In genomic region chr4:69830529-69831269, GRCh38 we compare ENCODE assay signal across 8 cellular contexts. TPM values are rescaled to one million over a fixed set of nuclear protein-coding genes. Genes with fewer than 3 reads are reported as not detected.
DNase-seq lines count a peak whose midpoint lies in the region; ATAC-seq and TF ChIP-seq lines count a peak whose summit lies in the region.

No MANE protein-coding gene starts in this region.

- peaks cover 4% of the 10 kb centered on the region for H3K27me3 Mint-ChIP-seq in CD4-positive, CD25-positive, alpha-beta regulatory T cell

- no peaks in the 10 kb centered on the region for H3K9me3 ChIP-seq in CD4-positive, CD25-positive, alpha-beta regulatory T cell (ENCODE audit: control insufficient read depth in 2 of 2, low read length in 2 of 2)
- no peaks in the 10 kb centered on the region for H3K9me3 ChIP-seq in ascending aorta

- H3K36me3 Mint-ChIP-seq in CD4-positive, CD25-positive, alpha-beta regulatory T cell = no peaks in the 10 kb centered on the region

- no peaks in the 10 kb centered on the region for H3K27me3 ChIP-seq in CD4-positive, CD25-positive, alpha-beta regulatory T cell (ENCODE audit: control insufficient read depth, insufficient read depth, low read length)
- no peaks in the 10 kb centered on the region for H3K27me3 ChIP-seq in ascending aorta

- no peaks in the 10 kb centered on the region for H3K4me1 ChIP-seq in CD4-positive, CD25-positive, alpha-beta regulatory T cell (ENCODE audit: control insufficient read depth, insufficient read depth, low read length, poor library complexity, severe bottlenecking)
- no peaks in the 10 kb centered on the region for H3K4me1 ChIP-seq in ascending aorta

- peak; percentile 36 to 38 for ATAC-seq in CD4-positive, CD25-positive, alpha-beta regulatory T cell (ENCODE audit: low read depth in 2 of 2)
- ATAC-seq in GM21717 (IDR thresholded peaks at IDR 0.05; ENCODE audit: unreplicated experiment) = peak; percentile 23

- H3K4me3 ChIP-seq in CD4-positive, CD25-positive, alpha-beta regulatory T cell (ENCODE audit: low read depth, low read length) = no peak overlapping the region
- H3K4me3 ChIP-seq in ascending aorta = no peak overlapping the region

- no peaks in the 10 kb centered on the region for H3K36me3 ChIP-seq in CD4-positive, CD25-positive, alpha-beta regulatory T cell (ENCODE audit: control insufficient read depth, insufficient read depth, low read length)
- H3K36me3 ChIP-seq in ascending aorta = no peaks in the 10 kb centered on the region

- peaks cover 0 to 12% (median 0%) of the 10 kb centered on the region in 4 donors for H3K4me1 Mint-ChIP-seq in CD4-positive, CD25-positive, alpha-beta regulatory T cell

- intact Hi-C loops in ascending aorta (cut with DNase I) = no loop called here

- peak overlapping the region in 2 of 4 donors; percentile 23 to 68 for H3K4me3 Mint-ChIP-seq in CD4-positive, CD25-positive, alpha-beta regulatory T cell

- H3K27ac Mint-ChIP-seq in CD4-positive, CD25-positive, alpha-beta regulatory T cell = no peak overlapping the region

- H3K27ac ChIP-seq in CD4-positive, CD25-positive, alpha-beta regulatory T cell (ENCODE audit: insufficient read depth, low read length, poor library complexity, severe bottlenecking) = no peak overlapping the region
- no peak overlapping the region for H3K27ac ChIP-seq in ascending aorta

- peak in 2 of 3 donors; percentile 4 to 20 for DNase-seq in CD4-positive, CD25-positive, alpha-beta regulatory T cell
- DNase-seq in NCI-H748 treated with DMSO at 0.1 percent for 48 hours (lab: John Stamatoyannopoulos, UW) = peak; percentile 62
- peak; percentile 23 for DNase-seq in iPS-NIHi7 (ENCODE audit: extremely low spot score)
- no peak for DNase-seq in ascending aorta (ENCODE audit: low spot score in 2 of 2)
- DNase-seq in GM13977 (ENCODE audit: low spot score) = no peak
- no peak for DNase-seq in RKO (ENCODE audit: low spot score)
- no peak for DNase-seq in NCI-H524 (lab: John Stamatoyannopoulos, UW)

- peaks cover 0 to 4% (median 0%) of the 10 kb centered on the region in 7 donors for H3K9me3 Mint-ChIP-seq in CD4-positive, CD25-positive, alpha-beta regulatory T cell

- in situ Hi-C loops in GM13977 (cut with MboI; ENCODE audit: low pct_unique_long_range_greater_than_20kb, low sequenced_read_pairs, unreplicated experiment) = no loop called here

- TF ChIP-seq CTCF in ascending aorta (IDR thresholded peaks at IDR 0.05) = no peak
- TF ChIP-seq CTCF in GM13977 (IDR thresholded peaks at IDR 0.05; ENCODE audit: extremely low read depth, insufficient read depth, missing control alignments) = no peak

RNA-seq across cellular contexts. Expression of gene SULT1E1, which starts 29.2 kb away (rescaled TPM):
- not detected for total RNA-seq in CD4-positive, CD25-positive, alpha-beta regulatory T cell
- polyA plus RNA-seq in CD4-positive, CD25-positive, alpha-beta regulatory T cell = not detected
- not detected for total RNA-seq in ascending aorta

Comparison
In these comparisons a context has a peak if more than half of its experiments do, and no peak if none do; other contexts are left out.
1. DNase-seq: peak in CD4-positive, CD25-positive, alpha-beta regulatory T cell (2 of 3), NCI-H748 treated with DMSO at 0.1 percent for 48 hours (single experiment) and iPS-NIHi7 (single experiment); none in ascending aorta (0 of 2), GM13977 (single experiment), RKO (single experiment) and NCI-H524 (0 of 2).